Comparison of ENCODE assay signal across 8 cellular contexts in genomic region chr20:32823078-32823477, GRCh38. TPM values are rescaled to one million over a fixed set of nuclear protein-coding genes. Genes with fewer than 3 reads are reported as not detected.
A peak's percentile ranks its signal among the peaks of the same experiment; 100 is the strongest.
DNase-seq lines count a peak whose midpoint lies in the region; ATAC-seq and TF ChIP-seq lines count a peak whose summit lies in the region.

No MANE protein-coding gene starts in this region.

- H3K27ac Mint-ChIP-seq in CD4-positive, alpha-beta T cell = peak overlapping the region; percentile 98
- H3K27ac Mint-ChIP-seq in MCF 10A (ENCODE audit: low read depth, unreplicated experiment) = peak overlapping the region; percentile 74
- no peak overlapping the region for H3K27ac Mint-ChIP-seq in neural progenitor cell

- H3K27me3 Mint-ChIP-seq in CD4-positive, alpha-beta T cell = no peaks in the 10 kb centered on the region
- H3K27me3 Mint-ChIP-seq in MCF 10A (ENCODE audit: insufficient read depth, unreplicated experiment) (no peaks in the 10 kb centered on the region), neural progenitor cell (ENCODE audit: insufficient read depth, low read depth) (peaks cover 4% of the 10 kb centered on the region)

- TF ChIP-seq CTCF in CD4-positive, alpha-beta T cell (IDR thresholded peaks at IDR 0.05) = no peak
- TF ChIP-seq CTCF in MCF 10A (IDR thresholded peaks at IDR 0.05; ENCODE audit: unreplicated experiment) (no peak), neural progenitor cell (IDR thresholded peaks at IDR 0.05) (no peak), upper lobe of right lung (IDR thresholded peaks at IDR 0.05) (no peak)

- H3K27me3 ChIP-seq in CD4-positive, alpha-beta T cell (ENCODE audit: control insufficient read depth, insufficient read depth, low read length) = no peaks in the 10 kb centered on the region
- no peaks in the 10 kb centered on the region for H3K27me3 ChIP-seq in neural progenitor cell
- H3K27me3 ChIP-seq in effector memory CD4-positive, alpha-beta T cell (replicated peaks; ENCODE audit: control insufficient read depth, insufficient read depth, low read length, poor library complexity, severe bottlenecking) = no peaks in the 10 kb centered on the region
- H3K27me3 ChIP-seq in upper lobe of right lung = no peaks in the 10 kb centered on the region

- no peak overlapping the region for H2AFZ ChIP-seq in neural progenitor cell (replicated peaks)

- H3K36me3 Mint-ChIP-seq in CD4-positive, alpha-beta T cell (ENCODE audit: low read depth) = peaks cover 44% of the 10 kb centered on the region
- H3K36me3 Mint-ChIP-seq in MCF 10A (ENCODE audit: insufficient read depth, unreplicated experiment) (peaks cover 29% of the 10 kb centered on the region), neural progenitor cell (peaks cover 6% of the 10 kb centered on the region)

- intact Hi-C loops in CD4-positive, alpha-beta T cell (cut with DNase I, micrococcal nuclease) = loop anchor here in 1 of 2 experiments (5.0 to 10.0 kb wide), 2 partner anchors 466 to 618 kb away; partner anchors contain the start of genes ASXL1, PLAGL2 and POFUT1
- intact Hi-C loops in MCF 10A (cut with micrococcal nuclease) (no loop called here), upper lobe of right lung (cut with DNase I) (no loop called here)

- no peak overlapping the region for H3K4me2 ChIP-seq in neural progenitor cell

- H3K79me2 ChIP-seq in neural progenitor cell (ENCODE audit: low read depth) = peaks cover 81% of the 10 kb centered on the region

- no peak for ATAC-seq in CD4-positive, alpha-beta T cell (ENCODE audit: poor library complexity)
- no peak for ATAC-seq in upper lobe of right lung

- H3K4me1 ChIP-seq in neural progenitor cell (peaks cover 10% of the 10 kb centered on the region), upper lobe of right lung (peaks cover 34% of the 10 kb centered on the region)
- H3K4me1 ChIP-seq in effector memory CD4-positive, alpha-beta T cell (ENCODE audit: control insufficient read depth, insufficient read depth, low read length, poor library complexity, severe bottlenecking) = peaks cover 27% of the 10 kb centered on the region

- no peak overlapping the region for H3K9ac ChIP-seq in neural progenitor cell

- H3F3A ChIP-seq in neural progenitor cell (ENCODE audit: low read depth) = peaks cover 25% of the 10 kb centered on the region

- BruUV-seq in MCF 10A (replicated peaks; lab: Mats Ljungman, UMichigan) = no TSS peak

- no peaks in the 10 kb centered on the region for H3K9me3 Mint-ChIP-seq in CD4-positive, alpha-beta T cell
- no peaks in the 10 kb centered on the region for H3K9me3 Mint-ChIP-seq in MCF 10A (ENCODE audit: unreplicated experiment)
- H3K9me3 Mint-ChIP-seq in neural progenitor cell = no peaks in the 10 kb centered on the region

- H3K9me3 ChIP-seq in CD4-positive, alpha-beta T cell (ENCODE audit: control insufficient read depth, low read length) = no peaks in the 10 kb centered on the region
- H3K9me3 ChIP-seq in neural progenitor cell (ENCODE audit: low read depth) (no peaks in the 10 kb centered on the region), upper lobe of right lung (no peaks in the 10 kb centered on the region)
- no peaks in the 10 kb centered on the region for H3K9me3 ChIP-seq in effector memory CD4-positive, alpha-beta T cell (ENCODE audit: control insufficient read depth, low read length)

- POLR2A ChIA-PET in CD4-positive, alpha-beta T cell (lab: Charles Lee) = no interaction called here
- POLR2A ChIA-PET in MCF 10A (lab: Yijun Ruan, JAX) = interaction anchor here (0.6 to 2.7 kb wide), 8 partner anchors 14 to 36 kb away, joined by 3 to 9 read pairs (median 3); no protein-coding TSS in a partner anchor

- H3K4me1 Mint-ChIP-seq in CD4-positive, alpha-beta T cell (ENCODE audit: low read depth) = peaks cover 61% of the 10 kb centered on the region
- H3K4me1 Mint-ChIP-seq in MCF 10A (ENCODE audit: insufficient read depth, unreplicated experiment) = peaks cover 37% of the 10 kb centered on the region
- H3K4me1 Mint-ChIP-seq in neural progenitor cell = peaks cover 34% of the 10 kb centered on the region

- no peaks in the 10 kb centered on the region for H3K36me3 ChIP-seq in neural progenitor cell
- H3K36me3 ChIP-seq in effector memory CD4-positive, alpha-beta T cell (ENCODE audit: control insufficient read depth, insufficient read depth, low read length) = peaks cover 13% of the 10 kb centered on the region
- H3K36me3 ChIP-seq in upper lobe of right lung = peaks cover 25% of the 10 kb centered on the region

- peak overlapping the region; percentile 99 for H3K4me3 Mint-ChIP-seq in CD4-positive, alpha-beta T cell
- peak overlapping the region; percentile 35 for H3K4me3 Mint-ChIP-seq in MCF 10A (ENCODE audit: unreplicated experiment)
- no peak overlapping the region for H3K4me3 Mint-ChIP-seq in neural progenitor cell

- no peak for DNase-seq in CD4-positive, alpha-beta T cell
- DNase-seq in NCI-H226 (peak; percentile 61), MCF 10A (ENCODE audit: unreplicated experiment) (peak; percentile 67), neural progenitor cell (ENCODE audit: low spot score) (peak; percentile 16), GM19240 (ENCODE audit: insufficient read length, low spot score) (no peak), upper lobe of right lung (no peak), NCI-H1417 treated with DMSO at 0.1 percent for 48 hours (lab: John Stamatoyannopoulos, UW) (no peak)
- DNase-seq in effector memory CD4-positive, alpha-beta T cell = no peak

- peaks cover 62% of the 10 kb centered on the region for H4K20me1 ChIP-seq in neural progenitor cell (ENCODE audit: low read depth)

- H3K4me3 ChIP-seq in neural progenitor cell (no peak overlapping the region), upper lobe of right lung (no peak overlapping the region)
- no peak overlapping the region for H3K4me3 ChIP-seq in effector memory CD4-positive, alpha-beta T cell (ENCODE audit: insufficient read depth, low read depth, low read length, poor library complexity, severe bottlenecking)

- CTCF ChIA-PET in CD4-positive, alpha-beta T cell (lab: Charles Lee) = interaction anchor here (1.5 kb wide), 1 partner anchor 26 kb away, joined by 4 read pairs; no protein-coding TSS in a partner anchor
- CTCF ChIA-PET in MCF 10A (lab: Yijun Ruan, JAX) = interaction anchor here (1.5 to 5.8 kb wide), 3 partner anchors 14 to 34 kb away, joined by 3 to 40 read pairs (median 4); no protein-coding TSS in a partner anchor

- no peak overlapping the region for H3K27ac ChIP-seq in CD4-positive, alpha-beta T cell (ENCODE audit: low read depth, low read length)
- H3K27ac ChIP-seq in neural progenitor cell (no peak overlapping the region), upper lobe of right lung (no peak overlapping the region)
- no peak overlapping the region for H3K27ac ChIP-seq in effector memory CD4-positive, alpha-beta T cell (ENCODE audit: insufficient read depth, low read length, poor library complexity, severe bottlenecking)

RNA-seq across cellular contexts. Expression of gene MAPRE1, which starts 3.3 kb away (rescaled TPM):
- 100 to 1,000 TPM; 130 TPM for total RNA-seq in CD4-positive, alpha-beta T cell
- 94.9 and 117 TPM in 2 replicates for total RNA-seq in MCF 10A (2022)
- total RNA-seq in neural progenitor cell (ENCODE audit: low replicate concordance) = 210 and 263 TPM in 2 replicates
- 88.5 TPM for total RNA-seq in upper lobe of right lung

RNA-seq across cellular contexts. Expression of gene EFCAB8, which starts 35.6 kb away (rescaled TPM):
- 1 to 10 TPM in 1 of 2 experiments, under 1 TPM in 1; 0.81 to 2.5 TPM for total RNA-seq in CD4-positive, alpha-beta T cell
- total RNA-seq in MCF 10A (2022) (not detected in 2 replicates), neural progenitor cell (ENCODE audit: low replicate concordance) (not detected in 2 replicates), upper lobe of right lung (0.72 TPM)

Comparison
In these comparisons a context has a peak if more than half of its experiments do, and no peak if none do; other contexts are left out.
1. DNase-seq: peak in NCI-H226 (single experiment), MCF 10A (single experiment) and neural progenitor cell (single experiment); none in CD4-positive, alpha-beta T cell (0 of 10), GM19240 (single experiment), effector memory CD4-positive, alpha-beta T cell (0 of 3), upper lobe of right lung (single experiment) and NCI-H1417 treated with DMSO at 0.1 percent for 48 hours (single experiment).